Comparison of ENCODE assay signal across 20 cellular contexts in genomic region chr20:38812915-38813573, GRCh38. TPM values are rescaled to one million over a fixed set of nuclear protein-coding genes. Genes with fewer than 3 reads are reported as not detected.
DNase-seq lines count a peak whose midpoint lies in the region; ATAC-seq and TF ChIP-seq lines count a peak whose summit lies in the region.
"Had no signal": no experiment of that assay in that cellular context is flagged by ENCODE, and none has a peak within 500 bp of the region (broad histone marks: within the 10 kb centered on the region; RNA-seq: fewer than 3 reads in every experiment).

No MANE protein-coding gene starts in this region.

- peaks cover 17% of the 10 kb centered on the region; the same call in 1 of the 2 replicates for H4K20me1 ChIP-seq in OCI-LY7 (ENCODE audit: insufficient read depth, low read length)

- no peak overlapping the region for H3K27ac ChIP-seq in CD8-positive, alpha-beta T cell (ENCODE audit: low read depth, low read length)
- H3K27ac ChIP-seq in OCI-LY7 (ENCODE audit: low read depth, low read length, poor library complexity, severe bottlenecking) (peak overlapping the region; percentile 42), endodermal cell (ENCODE audit: low read depth, low read length) (no peak overlapping the region), vagina (no peak overlapping the region)
- H3K27ac ChIP-seq: 22Rv1, adrenal gland, cardiac muscle cell, HL-60, parathyroid adenoma, upper lobe of right lung had no signal

- no peak for ATAC-seq in CD8-positive, alpha-beta T cell
- ATAC-seq: upper lobe of right lung had no signal

- H3K27ac Mint-ChIP-seq in CD8-positive, alpha-beta T cell: peak overlapping the region; percentile 24
- peak overlapping the region; percentile 55 for H3K27ac Mint-ChIP-seq in endodermal cell

- no peaks in the 10 kb centered on the region for H3K9me3 ChIP-seq in CD8-positive, alpha-beta T cell (ENCODE audit: low read length)
- no peaks in the 10 kb centered on the region for H3K9me3 ChIP-seq in OCI-LY7 (ENCODE audit: low read length)
- no peaks in the 10 kb centered on the region for H3K9me3 ChIP-seq in endodermal cell (ENCODE audit: control insufficient read depth, low read length)
- no peaks in the 10 kb centered on the region for H3K9me3 ChIP-seq in vagina
- H3K9me3 ChIP-seq: adrenal gland, upper lobe of right lung had no signal

- H3K79me2 ChIP-seq in OCI-LY7 (ENCODE audit: insufficient read depth, low read depth, low read length): peaks cover 92% of the 10 kb centered on the region
- H3K79me2 ChIP-seq: parathyroid adenoma had no signal

- CTCF ChIA-PET in CD8-positive, alpha-beta T cell (lab: Charles Lee): interaction anchor here (1.0 kb wide), 1 partner anchor 80 kb away, joined by 3 read pairs; no protein-coding TSS in a partner anchor
- CTCF ChIA-PET in OCI-LY7 (lab: Charles Lee; ENCODE audit: unreplicated experiment): interaction anchor here (0.7 kb wide), 1 partner anchor 109 kb away, joined by 3 read pairs; no protein-coding TSS in a partner anchor

- peak; percentile 54 to 84 for DNase-seq in NCI-H524 (lab: John Stamatoyannopoulos, UW)
- DNase-seq in NCI-H524 treated with DMSO at 0.1 percent for 48 hours (lab: John Stamatoyannopoulos, UW): no peak
- no peak for DNase-seq in CD8-positive, alpha-beta T cell
- peak; percentile 55 for DNase-seq in OCI-LY7 (ENCODE audit: low spot score)
- DNase-seq in endodermal cell: no peak
- no peak for DNase-seq in NCI-H128 (lab: John Stamatoyannopoulos, UW; ENCODE audit: unreplicated experiment)
- no peak for DNase-seq in stimulated activated naive CD4-positive, alpha-beta T cell (lab: John Stamatoyannopoulos, UW)
- no peak for DNase-seq in vagina (ENCODE audit: extremely low spot score in 2 of 2)
- DNase-seq: activated CD4-positive, CD25-positive, alpha-beta regulatory T cell treated with anti-CD3 and anti-CD28 coated beads, Interleukin-2, amount 50 U/mL, for 72 hours; activated T-cell treated with anti-CD3 and anti-CD28 coated beads, Interleukin-2, amount 50 U/mL, for 1 hour; adrenal gland; KBM-7; NCI-H1048; stimulated activated CD4-positive, alpha-beta T cell treated with anti-CD3 and anti-CD28 coated beads, Interleukin-4, amount 100 ng/mL, for 24 hours; stimulated activated CD8-positive, alpha-beta memory T cell treated with anti-CD3 and anti-CD28 coated beads, Interleukin-4, amount 100 ng/mL, for 48 hours; upper lobe of right lung had no signal

- no peaks in the 10 kb centered on the region for H3K27me3 ChIP-seq in CD8-positive, alpha-beta T cell (ENCODE audit: insufficient read depth, low read length)
- H3K27me3 ChIP-seq in endodermal cell (ENCODE audit: control insufficient read depth, insufficient read depth, low read length, poor library complexity, severe bottlenecking) (no peaks in the 10 kb centered on the region), vagina (no peaks in the 10 kb centered on the region)
- H3K27me3 ChIP-seq: adrenal gland had no signal

- POLR2A ChIA-PET in CD8-positive, alpha-beta T cell (lab: Charles Lee): interaction anchor here (1.0 kb wide), 1 partner anchor 61 kb away, joined by 3 read pairs; no protein-coding TSS in a partner anchor
- POLR2A ChIA-PET in OCI-LY7 (lab: Charles Lee): interaction anchor here (0.7 to 1.3 kb wide), 2 partner anchors 15 to 27 kb away, joined by 4 read pairs; no protein-coding TSS in a partner anchor

- H3K9ac ChIP-seq in endodermal cell (ENCODE audit: extremely low read depth, low read length, poor library complexity, severe bottlenecking): no peak overlapping the region
- H3K9ac ChIP-seq: parathyroid adenoma had no signal

- BruUV-seq in OCI-LY7 (replicated peaks; lab: Mats Ljungman, UMichigan): no TSS peak

- intact Hi-C loops in CD8-positive, alpha-beta T cell (cut with DNase I, micrococcal nuclease): no loop called here
- intact Hi-C loops in OCI-LY7 (cut with micrococcal nuclease; ENCODE audit: unreplicated experiment): no loop called here
- intact Hi-C loops in vagina (cut with DNase I): no loop called here

- TF ChIP-seq CTCF in CD8-positive, alpha-beta T cell (IDR thresholded peaks at IDR 0.05): no peak
- no peak for TF ChIP-seq CTCF in OCI-LY7 (conservative IDR thresholded peaks at IDR 0.05; ENCODE audit: low read length)
- no peak for TF ChIP-seq CTCF in endodermal cell (conservative IDR thresholded peaks at IDR 0.05)
- no peak for TF ChIP-seq CTCF in vagina (IDR thresholded peaks at IDR 0.05)

- no peak overlapping the region for H3K4me3 ChIP-seq in CD8-positive, alpha-beta T cell (ENCODE audit: low read depth, low read length)
- H3K4me3 ChIP-seq in OCI-LY7 (ENCODE audit: low read depth, low read length, poor library complexity, severe bottlenecking) (no peak overlapping the region), endodermal cell (ENCODE audit: low read length) (no peak overlapping the region), vagina (no peak overlapping the region)
- H3K4me3 ChIP-seq: adrenal gland, cardiac muscle cell, upper lobe of right lung had no signal

- H3K36me3 ChIP-seq in CD8-positive, alpha-beta T cell (ENCODE audit: insufficient read depth, low read length): no peaks in the 10 kb centered on the region
- H3K36me3 ChIP-seq in OCI-LY7 (ENCODE audit: insufficient read depth, low read length) (peaks cover 71% of the 10 kb centered on the region), endodermal cell (ENCODE audit: control insufficient read depth, insufficient read depth, low read length) (peaks cover 16% of the 10 kb centered on the region), vagina (no peaks in the 10 kb centered on the region)
- H3K36me3 ChIP-seq: adrenal gland, cardiac muscle cell, upper lobe of right lung had no signal

- H3K4me1 Mint-ChIP-seq in CD8-positive, alpha-beta T cell (ENCODE audit: low read depth): peaks cover 88% of the 10 kb centered on the region
- peaks cover 12% of the 10 kb centered on the region for H3K4me1 Mint-ChIP-seq in endodermal cell

- 88 to 91% methylated on average over 1 to 3 of the region's 3 CpGs for WGBS in endodermal cell (ENCODE audit: insufficient coverage in 1 of 2, insufficient read length in 1 of 2), 2 experiments

- peaks cover 33% of the 10 kb centered on the region for H3K4me1 ChIP-seq in CD8-positive, alpha-beta T cell (ENCODE audit: insufficient read depth, low read length)
- H3K4me1 ChIP-seq in OCI-LY7 (ENCODE audit: insufficient read depth, low read length, poor library complexity, severe bottlenecking) (peaks cover 67% of the 10 kb centered on the region), endodermal cell (ENCODE audit: control insufficient read depth, insufficient read depth, low read length) (peaks cover 3% of the 10 kb centered on the region), vagina (peaks cover 8% of the 10 kb centered on the region)
- H3K4me1 ChIP-seq: adrenal gland, parathyroid adenoma had no signal

- H2AFZ ChIP-seq in OCI-LY7 (ENCODE audit: low read length): no peak overlapping the region
- H2AFZ ChIP-seq: parathyroid adenoma had no signal

- TF ChIP-seq POLR2A in vagina (IDR thresholded peaks at IDR 0.05): no peak

- H3K4me3 Mint-ChIP-seq in CD8-positive, alpha-beta T cell: no peak overlapping the region
- no peak overlapping the region for H3K4me3 Mint-ChIP-seq in endodermal cell

- peaks cover 61% of the 10 kb centered on the region for H3K36me3 Mint-ChIP-seq in CD8-positive, alpha-beta T cell
- H3K36me3 Mint-ChIP-seq in endodermal cell (ENCODE audit: low read depth): peaks cover 21% of the 10 kb centered on the region

- no peaks in the 10 kb centered on the region for H3K27me3 Mint-ChIP-seq in CD8-positive, alpha-beta T cell (ENCODE audit: low read depth)
- H3K27me3 Mint-ChIP-seq in endodermal cell (ENCODE audit: insufficient read depth): peaks cover under 1% of the 10 kb centered on the region

- no peaks in the 10 kb centered on the region for H3K9me2 ChIP-seq in OCI-LY7 (ENCODE audit: insufficient read depth, low read length)

- H3K4me2 ChIP-seq in OCI-LY7 (ENCODE audit: low read length): peak overlapping the region; percentile 98

- H3K9me3 Mint-ChIP-seq in CD8-positive, alpha-beta T cell: no peaks in the 10 kb centered on the region
- H3K9me3 Mint-ChIP-seq in endodermal cell: no peaks in the 10 kb centered on the region

RNA-seq across cellular contexts. Expression of gene PPP1R16B, which starts 7.5 kb away (rescaled TPM):
- total RNA-seq in CD8-positive, alpha-beta T cell: 100 to 1,000 TPM; 128 to 129 TPM
- 44.3 and 49.7 TPM in 2 replicates for total RNA-seq in OCI-LY7 (2014; rRNA removed; shearing (Covaris generic))
- total RNA-seq in OCI-LY7 (2022) (41.3 and 45.4 TPM in 2 replicates), endodermal cell (10 to 100 TPM in 1 of 2 donors, 1 to 10 TPM in 1; 6.7 to 15.3 TPM), vagina (6.4 TPM)
- 2.5 TPM for polyA plus RNA-seq in endodermal cell (2013, experiment 1 of 2)
- polyA plus RNA-seq in endodermal cell (2013, experiment 2 of 2): 2.3 TPM
- polyA plus RNA-seq: cardiac muscle cell had no signal

Comparison
In these comparisons a context has a peak if more than half of its experiments do, and no peak if none do; other contexts are left out.
1. DNase-seq: peak in NCI-H524 (2 of 2) and OCI-LY7 (single experiment); none in NCI-H524 treated with DMSO at 0.1 percent for 48 hours (single experiment), CD8-positive, alpha-beta T cell (0 of 7), endodermal cell (single experiment), NCI-H128 (single experiment), stimulated activated naive CD4-positive, alpha-beta T cell (0 of 6) and vagina (0 of 2).